18 cellular contexts compared by ENCODE assay signal in genomic region chr19:5997371-5997770, GRCh38. TPM values are rescaled to one million over a fixed set of nuclear protein-coding genes. Genes with fewer than 3 reads are reported as not detected.
DNase-seq lines count a peak whose midpoint lies in the region; ATAC-seq and TF ChIP-seq lines count a peak whose summit lies in the region.
"Had no signal": no experiment of that assay in that cellular context is flagged by ENCODE, and none has a peak within 500 bp of the region (broad histone marks: within the 10 kb centered on the region; RNA-seq: fewer than 3 reads in every experiment).

No MANE protein-coding gene starts in this region.

- no peaks in the 10 kb centered on the region for H3F3A ChIP-seq in MM.1S (ENCODE audit: insufficient read depth, low read length)

- H3K4me1 ChIP-seq in MM.1S (ENCODE audit: low read length) (no peaks in the 10 kb centered on the region), neuronal stem cell (ENCODE audit: control insufficient read depth in 2 of 2, insufficient read depth in 1 of 2, low read depth in 1 of 2, low read length in 2 of 2) (peaks cover 0 to 6% of the 10 kb centered on the region in 2 donors), ascending aorta (no peaks in the 10 kb centered on the region), vagina (no peaks in the 10 kb centered on the region)

- no peak for TF ChIP-seq POLR2A in vagina (IDR thresholded peaks at IDR 0.05)

- H3K9ac ChIP-seq in MM.1S (ENCODE audit: low read length) (no peak overlapping the region), neuronal stem cell (ENCODE audit: low read depth, low read length, poor library complexity) (no peak overlapping the region)

- no peak for ATAC-seq in HG02588 (IDR thresholded peaks at IDR 0.05; ENCODE audit: unreplicated experiment)
- ATAC-seq: naive thymus-derived CD4-positive, alpha-beta T cell had no signal

- no peaks in the 10 kb centered on the region for H4K20me1 ChIP-seq in MM.1S (ENCODE audit: insufficient read depth, low read length)

- no peaks in the 10 kb centered on the region for H3K79me2 ChIP-seq in MM.1S (ENCODE audit: low read length)

- H2BK120ac ChIP-seq in neuronal stem cell (ENCODE audit: low read depth, low read length), result no peak overlapping the region

- H3K4me3 ChIP-seq in GM12875 (ENCODE audit: low read depth, low read length), result no peak overlapping the region
- H3K4me3 ChIP-seq in MM.1S (ENCODE audit: low read length), result no peak overlapping the region
- H3K4me3 ChIP-seq in choroid plexus epithelial cell (ENCODE audit: low read depth, low read length), result no peak overlapping the region
- no peak overlapping the region for H3K4me3 ChIP-seq in neuronal stem cell (ENCODE audit: low read length in 2 of 2)
- no peak overlapping the region for H3K4me3 ChIP-seq in ascending aorta
- H3K4me3 ChIP-seq in vagina, result no peak overlapping the region
- H3K4me3 ChIP-seq: dorsolateral prefrontal cortex, esophagus muscularis mucosa, prostate gland, smooth muscle cell, suprapubic skin had no signal

- H3K14ac ChIP-seq in neuronal stem cell (ENCODE audit: low read length), result no peak overlapping the region

- H2BK5ac ChIP-seq in neuronal stem cell (ENCODE audit: low read length), result peak overlapping the region; percentile 53

- H3K27ac ChIP-seq in MM.1S (ENCODE audit: low read length), result no peak overlapping the region
- H3K27ac ChIP-seq in neuronal stem cell (replicated peaks; ENCODE audit: low read length), result no peak overlapping the region
- no peak overlapping the region for H3K27ac ChIP-seq in ascending aorta
- H3K27ac ChIP-seq in vagina, result no peak overlapping the region
- H3K27ac ChIP-seq: dorsolateral prefrontal cortex, esophagus muscularis mucosa, prostate gland, suprapubic skin had no signal

- no peak overlapping the region for H3K4ac ChIP-seq in neuronal stem cell (ENCODE audit: low read length)

- no peak overlapping the region for H2AK5ac ChIP-seq in neuronal stem cell (ENCODE audit: low read depth, low read length)

- H3K4me2 ChIP-seq in MM.1S (ENCODE audit: low read depth, low read length), result no peak overlapping the region
- H3K4me2 ChIP-seq in neuronal stem cell (ENCODE audit: insufficient read depth, low read length, poor library complexity, severe bottlenecking), result no peak overlapping the region
- H3K4me2 ChIP-seq: smooth muscle cell had no signal

- H3K36me3 ChIP-seq in MM.1S (replicated peaks; ENCODE audit: insufficient read depth, low read length) (no peaks in the 10 kb centered on the region), neuronal stem cell (replicated peaks in 1 of 2; ENCODE audit: control insufficient read depth in 2 of 2, insufficient read depth in 2 of 2, low read length in 2 of 2) (peaks cover 2 to 69% of the 10 kb centered on the region in 2 donors), ascending aorta (peaks cover 25 to 81% of the 10 kb centered on the region in 2 donors), vagina (peaks cover 0 to 25% of the 10 kb centered on the region in 2 donors)
- H3K36me3 ChIP-seq: prostate gland had no signal

- no peak overlapping the region for H4K8ac ChIP-seq in neuronal stem cell (ENCODE audit: low read depth, low read length)

- H2AFZ ChIP-seq in MM.1S (ENCODE audit: low read length) (no peak overlapping the region), neuronal stem cell (ENCODE audit: low read length) (no peak overlapping the region)

- DNase-seq in MM.1S (no peak), choroid plexus epithelial cell (ENCODE audit: low read depth) (no peak), neuronal stem cell (ENCODE audit: low spot score) (no peak), ascending aorta (ENCODE audit: low spot score in 2 of 2) (no peak), vagina (ENCODE audit: extremely low spot score in 2 of 2) (no peak)
- DNase-seq: activated CD4-positive, alpha-beta T cell treated with anti-CD3 and anti-CD28 coated beads, Interleukin-2, amount 50 U/mL, for 48 hours; activated T-cell treated with anti-CD3 and anti-CD28 coated beads, Interleukin-2, amount 50 U/mL, for 1 hour; C1 segment of cervical spinal cord; dorsolateral prefrontal cortex; mammary epithelial cell; naive thymus-derived CD4-positive, alpha-beta T cell; NCI-H2029 had no signal

- H3K9me3 ChIP-seq in MM.1S (replicated peaks; ENCODE audit: insufficient read depth, low read length) (no peaks in the 10 kb centered on the region), neuronal stem cell (replicated peaks in 1 of 2; ENCODE audit: control insufficient read depth in 2 of 2, insufficient read depth in 1 of 2, low read depth in 1 of 2, low read length in 2 of 2) (peaks cover 0 to 11% of the 10 kb centered on the region in 2 donors), ascending aorta (no peaks in the 10 kb centered on the region), vagina (no peaks in the 10 kb centered on the region)
- H3K9me3 ChIP-seq: esophagus muscularis mucosa, prostate gland, suprapubic skin had no signal

- intact Hi-C loops in ascending aorta (cut with DNase I), result no loop called here
- intact Hi-C loops in vagina (cut with DNase I), result no loop called here

- TF ChIP-seq CTCF in GM12875 (IDR thresholded peaks at IDR 0.05; ENCODE audit: borderline replicate concordance, insufficient read depth, low read depth, low read length) (peak; percentile 23; the same call in 1 of the 2 replicates), MM.1S (IDR thresholded peaks at IDR 0.05; ENCODE audit: low read length) (peak; percentile 23), choroid plexus epithelial cell (conservative IDR thresholded peaks at IDR 0.05; ENCODE audit: low read depth, low read length) (peak; percentile 47), ascending aorta (IDR thresholded peaks at IDR 0.05) (no peak), vagina (IDR thresholded peaks at IDR 0.05) (no peak)

- H2BK15ac ChIP-seq in neuronal stem cell (ENCODE audit: low read length), result no peak overlapping the region

- H3K23ac ChIP-seq in neuronal stem cell (ENCODE audit: low read depth, low read length, poor library complexity), result no peak overlapping the region

- H3K79me1 ChIP-seq in neuronal stem cell (ENCODE audit: low read depth, low read length), result no peaks in the 10 kb centered on the region

- peak overlapping the region; percentile 28 for H3K18ac ChIP-seq in neuronal stem cell (ENCODE audit: low read length)

- H4K91ac ChIP-seq in neuronal stem cell (ENCODE audit: low read depth, low read length, poor library complexity), result no peak overlapping the region

- no CpG with 5 or more reads among the region's 17 CpGs for WGBS in neuronal stem cell (ENCODE audit: extremely low coverage in 2 of 2, insufficient read length in 2 of 2, insufficient replicate concordance in 1 of 2), 2 donors

- no peak overlapping the region for H2BK12ac ChIP-seq in neuronal stem cell (ENCODE audit: low read length)

- H3K27me3 ChIP-seq in MM.1S (replicated peaks; ENCODE audit: insufficient read depth, low read length) (peaks cover 96% of the 10 kb centered on the region), neuronal stem cell (ENCODE audit: control insufficient read depth in 3 of 3, insufficient read depth in 3 of 3, low read depth in 1 of 3, low read length in 3 of 3) (no peaks in the 10 kb centered on the region), ascending aorta (no peaks in the 10 kb centered on the region), vagina (no peaks in the 10 kb centered on the region)
- H3K27me3 ChIP-seq: dorsolateral prefrontal cortex, suprapubic skin had no signal

- no peaks in the 10 kb centered on the region for H3K9me2 ChIP-seq in MM.1S (replicated peaks; ENCODE audit: insufficient read depth, low read length)

RNA-seq across cellular contexts. Expression of gene RANBP3, which starts 19.4 kb away (rescaled TPM):
- 112 TPM for polyA plus RNA-seq in neuronal stem cell (2013, experiment 1 of 2)
- 111 TPM for polyA plus RNA-seq in neuronal stem cell (2013, experiment 2 of 2)
- total RNA-seq in ascending aorta (48.0 TPM), vagina (110 TPM)

Comparison
In these comparisons a context has a peak if more than half of its experiments do, and no peak if none do; other contexts are left out.
1. CTCF ChIP-seq: peak in GM12875 (single experiment), MM.1S (single experiment) and choroid plexus epithelial cell (single experiment); none in ascending aorta (0 of 3) and vagina (0 of 3).